Comparison of ENCODE assay signal across 11 cellular contexts in the genomic region with DNA sequence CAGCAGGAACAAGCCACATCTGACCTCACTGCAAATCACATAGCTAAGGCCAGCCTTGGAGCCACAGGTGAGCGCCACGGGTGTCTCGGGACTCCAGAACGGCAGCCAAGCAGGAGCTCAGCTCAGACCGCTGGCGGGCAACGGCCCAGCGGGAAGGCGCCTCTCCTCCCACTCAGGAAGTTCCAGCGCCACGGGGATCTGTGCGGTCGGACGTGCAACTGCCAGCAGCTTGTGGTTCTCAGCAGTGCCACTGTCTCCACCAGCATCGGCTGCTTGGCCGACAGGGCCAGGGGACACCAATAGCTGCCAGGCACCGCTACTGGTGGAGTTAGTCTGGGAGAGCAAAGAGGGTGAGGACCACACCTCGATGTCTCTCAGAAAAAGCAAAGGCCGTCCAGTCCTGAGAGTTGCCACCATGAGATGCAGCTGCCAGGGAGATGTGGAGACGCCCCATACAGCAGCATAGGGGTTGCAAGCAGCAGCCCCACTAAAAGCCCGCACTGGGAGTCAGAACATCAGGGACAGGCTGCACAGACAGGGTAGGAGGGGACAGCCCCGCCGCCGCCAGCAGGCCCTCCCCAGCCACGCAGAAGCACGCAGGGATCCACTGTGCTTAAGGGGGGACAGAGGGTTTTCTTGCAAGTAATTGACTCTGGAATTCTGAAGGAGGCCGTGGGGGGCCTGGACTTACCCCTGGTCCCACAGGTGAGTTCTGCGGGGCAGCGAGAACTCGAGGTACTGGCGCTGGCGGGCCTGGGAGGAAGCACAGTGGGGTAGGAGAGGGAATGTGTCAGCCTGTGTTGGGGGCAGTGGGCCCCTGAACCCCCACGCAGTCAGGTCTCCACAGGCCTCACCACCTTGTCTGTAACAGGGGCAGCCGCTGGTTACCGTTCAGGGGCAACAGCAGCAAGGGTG.
"Had no signal": no experiment of that assay in that cellular context is flagged by ENCODE, and none has a peak within 500 bp of the region (broad histone marks: within the 10 kb centered on the region; RNA-seq: fewer than 3 reads in every experiment).

No MANE protein-coding gene starts in this region.

- H3K9me3 Mint-ChIP-seq: naive thymus-derived CD4-positive, alpha-beta T cell had no signal

- H3K27ac ChIP-seq: gastrocnemius medialis, neutrophil, sigmoid colon, stomach, uterus had no signal

- H3K36me3 ChIP-seq: uterus had no signal

- H3K4me3 ChIP-seq: gastrocnemius medialis, sigmoid colon, stomach, uterus had no signal

- H3K4me1 ChIP-seq: gastrocnemius medialis, sigmoid colon, stomach, uterus had no signal

- H3K4me3 Mint-ChIP-seq: naive thymus-derived CD4-positive, alpha-beta T cell had no signal

- H3K27me3 Mint-ChIP-seq: naive thymus-derived CD4-positive, alpha-beta T cell had no signal

- ATAC-seq: activated CD4-positive, CD25-positive, alpha-beta regulatory T cell treated with anti-CD3 and anti-CD28 coated beads, Interleukin-2, amount 50 U/mL, for 24 hours; gastrocnemius medialis; naive thymus-derived CD4-positive, alpha-beta T cell had no signal

- H3K27me3 ChIP-seq: gastrocnemius medialis, neutrophil, sigmoid colon, stomach, uterus had no signal

- DNase-seq: activated CD4-positive, alpha-beta T cell treated with anti-CD3 and anti-CD28 coated beads, Interleukin-2, amount 50 U/mL, for 4 hours; gastrocnemius medialis; midbrain; naive thymus-derived CD4-positive, alpha-beta T cell; sigmoid colon; stimulated activated CD4-positive, alpha-beta T cell treated with anti-CD3 and anti-CD28 coated beads, Interleukin-12 subunit alpha, Interleukin-12 subunit beta, amount 100 ng/mL, for 4 hours; stimulated activated CD4-positive, alpha-beta T cell treated with anti-CD3 and anti-CD28 coated beads, Interleukin-4, amount 100 ng/mL, for 24 hours; stomach; uterus had no signal

- H3K9me3 ChIP-seq: gastrocnemius medialis, neutrophil, sigmoid colon, stomach, uterus had no signal

- H3K27ac Mint-ChIP-seq: naive thymus-derived CD4-positive, alpha-beta T cell had no signal
